Comparison of ENCODE assay signal across 1 cellular context in the genomic region with DNA sequence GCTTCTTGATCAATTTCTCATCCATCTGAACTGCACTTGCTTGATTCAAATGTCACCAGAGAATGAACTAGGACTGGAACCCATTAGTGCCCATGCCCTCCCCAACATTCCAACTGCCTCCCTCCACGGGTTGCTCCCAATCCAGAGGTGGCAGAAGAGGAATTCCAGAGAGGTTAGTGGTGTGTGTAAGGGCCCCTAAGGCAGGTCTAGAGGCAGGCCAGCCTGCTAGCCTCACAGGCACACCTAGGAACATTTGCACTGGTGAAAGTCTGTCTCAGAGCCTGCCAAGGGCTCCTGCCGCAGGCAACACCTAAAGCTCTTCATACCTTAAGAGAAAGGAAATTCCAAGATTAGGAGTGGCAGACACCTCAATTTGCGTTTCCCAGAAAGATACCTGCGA.
TF ChIP-seq lines count a peak whose summit lies in the region.

No MANE protein-coding gene starts in this region.

TF ChIP-seq in IMR-90, 13 proteins besides CTCF, POLR2A, EP300 and RAD21:
- TF ChIP-seq MAFK (IDR thresholded peaks at IDR 0.05; ENCODE audit: low read depth, low read length) (no peak), RCOR1 (IDR thresholded peaks at IDR 0.05; ENCODE audit: insufficient replicate concordance, low read length) (no peak)
